ENCODE assay signal across 1 cellular context in the genomic region with DNA sequence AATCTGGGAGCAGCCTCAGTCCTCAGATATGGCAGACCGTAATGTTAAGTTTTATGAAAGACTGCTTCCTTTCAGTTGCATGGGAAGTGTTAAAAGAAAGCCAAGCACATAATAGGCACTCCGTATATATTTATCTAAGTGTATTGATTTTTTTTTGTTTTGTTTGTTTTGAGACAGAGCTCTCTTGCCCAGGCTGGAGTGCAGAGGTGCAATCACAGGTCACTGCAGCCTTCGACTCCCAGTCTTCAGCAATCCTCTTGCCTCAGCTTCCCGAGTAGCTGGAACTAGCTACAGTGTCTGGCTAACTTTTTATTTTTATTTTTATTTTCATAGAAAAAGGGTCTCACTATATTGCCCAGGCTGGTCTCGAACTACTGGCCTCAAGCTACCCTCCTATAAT.
TF ChIP-seq lines count a peak whose summit lies in the region.

No MANE protein-coding gene starts in this region.

TF ChIP-seq in HepG2, 621 proteins besides CTCF, POLR2A, EP300 and RAD21 (continued from another document):
- TF ChIP-seq, protein P1, sequence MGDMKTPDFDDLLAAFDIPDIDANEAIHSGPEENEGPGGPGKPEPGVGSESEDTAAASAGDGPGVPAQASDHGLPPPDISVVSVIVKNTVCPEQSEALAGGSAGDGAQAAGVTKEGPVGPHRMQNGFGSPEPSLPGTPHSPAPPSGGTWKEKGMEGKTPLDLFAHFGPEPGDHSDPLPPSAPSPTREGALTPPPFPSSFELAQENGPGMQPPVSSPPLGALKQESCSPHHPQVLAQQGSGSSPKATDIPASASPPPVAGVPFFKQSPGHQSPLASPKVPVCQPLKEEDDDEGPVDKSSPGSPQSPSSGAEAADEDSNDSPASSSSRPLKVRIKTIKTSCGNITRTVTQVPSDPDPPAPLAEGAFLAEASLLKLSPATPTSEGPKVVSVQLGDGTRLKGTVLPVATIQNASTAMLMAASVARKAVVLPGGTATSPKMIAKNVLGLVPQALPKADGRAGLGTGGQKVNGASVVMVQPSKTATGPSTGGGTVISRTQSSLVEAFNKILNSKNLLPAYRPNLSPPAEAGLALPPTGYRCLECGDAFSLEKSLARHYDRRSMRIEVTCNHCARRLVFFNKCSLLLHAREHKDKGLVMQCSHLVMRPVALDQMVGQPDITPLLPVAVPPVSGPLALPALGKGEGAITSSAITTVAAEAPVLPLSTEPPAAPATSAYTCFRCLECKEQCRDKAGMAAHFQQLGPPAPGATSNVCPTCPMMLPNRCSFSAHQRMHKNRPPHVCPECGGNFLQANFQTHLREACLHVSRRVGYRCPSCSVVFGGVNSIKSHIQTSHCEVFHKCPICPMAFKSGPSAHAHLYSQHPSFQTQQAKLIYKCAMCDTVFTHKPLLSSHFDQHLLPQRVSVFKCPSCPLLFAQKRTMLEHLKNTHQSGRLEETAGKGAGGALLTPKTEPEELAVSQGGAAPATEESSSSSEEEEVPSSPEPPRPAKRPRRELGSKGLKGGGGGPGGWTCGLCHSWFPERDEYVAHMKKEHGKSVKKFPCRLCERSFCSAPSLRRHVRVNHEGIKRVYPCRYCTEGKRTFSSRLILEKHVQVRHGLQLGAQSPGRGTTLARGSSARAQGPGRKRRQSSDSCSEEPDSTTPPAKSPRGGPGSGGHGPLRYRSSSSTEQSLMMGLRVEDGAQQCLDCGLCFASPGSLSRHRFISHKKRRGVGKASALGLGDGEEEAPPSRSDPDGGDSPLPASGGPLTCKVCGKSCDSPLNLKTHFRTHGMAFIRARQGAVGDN (CRISPR knock-in tag; IDR thresholded peaks at IDR 0.05), result no peak
- no peak for TF ChIP-seq ATF7-NPFF (CRISPR knock-in tag; IDR thresholded peaks at IDR 0.05; ENCODE audit: low read depth)
- no peak for TF ChIP-seq ARID4A (CRISPR knock-in tag; IDR thresholded peaks at IDR 0.05; ENCODE audit: borderline replicate concordance)
